8 cellular contexts compared by ENCODE assay signal in the genomic region with DNA sequence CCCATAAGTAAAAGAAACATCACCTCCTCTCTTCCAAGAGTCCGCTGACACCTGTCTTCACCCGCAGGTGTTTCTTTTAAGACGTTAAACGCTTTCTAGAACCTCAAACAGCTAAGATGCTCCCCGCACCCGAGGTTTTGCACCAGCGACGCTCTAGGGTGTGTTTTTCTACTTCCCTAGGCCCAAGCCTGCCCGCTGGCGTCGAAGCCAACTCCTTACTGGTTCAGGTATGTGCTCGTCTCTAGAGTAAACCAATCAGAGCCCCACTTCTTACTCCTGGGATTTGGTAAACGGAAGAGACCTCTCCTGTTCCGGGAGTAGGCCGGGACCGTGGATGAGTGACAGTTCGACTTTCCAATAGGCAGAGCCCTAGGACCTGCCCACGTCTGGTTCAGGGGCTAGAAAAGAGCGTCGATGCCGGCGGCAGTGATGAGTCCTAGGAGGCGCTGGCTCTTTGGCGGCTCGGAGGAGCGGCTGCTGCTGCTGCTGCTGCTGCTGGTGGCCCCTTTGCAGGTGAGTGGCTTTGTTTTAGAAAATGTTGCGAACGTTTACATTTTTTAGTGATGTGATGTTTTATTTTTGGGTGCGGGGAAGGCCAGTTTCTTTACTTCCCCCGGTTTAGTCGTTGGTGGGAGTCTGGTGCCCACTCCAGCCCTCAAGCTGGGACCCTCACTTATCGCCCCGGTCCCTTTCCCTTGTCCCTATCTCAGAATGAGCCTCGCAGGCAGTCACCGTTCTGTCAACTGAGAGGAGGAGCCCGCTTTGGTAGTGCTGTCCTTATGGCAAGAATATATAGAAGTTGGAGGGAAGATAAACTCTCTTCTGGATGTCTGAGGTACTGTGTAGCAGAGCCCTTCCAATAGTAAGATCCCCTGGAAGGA. TPM values are rescaled to one million over a fixed set of nuclear protein-coding genes. Genes with fewer than 3 reads are reported as not detected.
DNase-seq lines count a peak whose midpoint lies in the region; ATAC-seq and TF ChIP-seq lines count a peak whose summit lies in the region.

TSS of gene BPGM (plus strand) at position 429 of the 881 bp plus-strand sequence. CDS start 14,655 bp downstream, outside the sequence.

- 2% methylated on average over 11 of the region's 36 CpGs; no CpG with 5 or more reads in 1 of the 2 experiments for WGBS in IMR-90 (ENCODE audit: extremely low coverage in 2 of 2, insufficient read length in 1 of 2), 2 experiments

- H2BK15ac ChIP-seq in IMR-90 (ENCODE audit: low read depth, low read length): peak within 1 kb of the TSS; percentile 53; the same call in 2 of the 3 replicates

- H3K4me1 ChIP-seq in IMR-90 (ENCODE audit: control insufficient read depth, insufficient read depth, low read length) (peaks cover 7% of the 10 kb centered on the region), OCI-LY7 (ENCODE audit: insufficient read depth, low read length, poor library complexity, severe bottlenecking) (peaks cover 39% of the 10 kb centered on the region), mucosa of descending colon (ENCODE audit: low read depth) (peaks cover 13% of the 10 kb centered on the region)

- in situ Hi-C loops in IMR-90 (cut with MboI; ENCODE audit: low sequenced_read_pairs): no loop called here

- H2BK20ac ChIP-seq in IMR-90 (ENCODE audit: low read depth, low read length): peak within 1 kb of the TSS; percentile 29; the same call in 1 of the 2 replicates

- peak within 1 kb of the TSS; percentile 91 for H3K14ac ChIP-seq in IMR-90 (replicated peaks; ENCODE audit: low read depth, low read length)

- TF ChIP-seq CTCF in IMR-90 (conservative IDR thresholded peaks at IDR 0.05; ENCODE audit: low read depth, low read length) (no peak; the same call in 1 of the 2 replicates), OCI-LY7 (conservative IDR thresholded peaks at IDR 0.05; ENCODE audit: low read length) (peak; percentile 63), mucosa of descending colon (IDR thresholded peaks at IDR 0.05) (peak; percentile 26)

- H2BK5ac ChIP-seq in IMR-90 (ENCODE audit: low read depth, low read length, poor library complexity, severe bottlenecking): peak within 1 kb of the TSS; percentile 79

- TF ChIP-seq RAD21 in IMR-90 (IDR thresholded peaks at IDR 0.05; ENCODE audit: low read length): peak; percentile 37

- BruUV-seq in IMR-90 (replicated peaks; lab: Mats Ljungman, UMichigan) (TSS peak; percentile 72), OCI-LY7 (replicated peaks; lab: Mats Ljungman, UMichigan) (no TSS peak)

- H3K4me3 ChIP-seq in IMR-90 (ENCODE audit: insufficient read depth, low read depth, low read length): peak within 1 kb of the TSS; percentile 75
- peak within 1 kb of the TSS; percentile 90 for H3K4me3 ChIP-seq in OCI-LY7 (ENCODE audit: low read depth, low read length, poor library complexity, severe bottlenecking)
- peak within 1 kb of the TSS; percentile 45 for H3K4me3 ChIP-seq in mucosa of descending colon

- no peaks in the 10 kb centered on the region for H3K9me2 ChIP-seq in OCI-LY7 (ENCODE audit: insufficient read depth, low read length)

- peak; percentile 100 for TF ChIP-seq POLR2A in IMR-90 (IDR thresholded peaks at IDR 0.05; ENCODE audit: low read depth, low read length)

- dilution Hi-C loops in IMR-90 (cut with HindIII; ENCODE audit: low sequenced_read_pairs, unreplicated experiment): no loop called here

- H4K8ac ChIP-seq in IMR-90 (ENCODE audit: low read depth in 2 of 2, low read length in 2 of 2): peak within 1 kb of the TSS; percentile 56 to 95

- peak within 1 kb of the TSS; percentile 92 for H3K23ac ChIP-seq in IMR-90 (ENCODE audit: low read depth, low read length)

- H3K9me3 ChIP-seq in IMR-90 (ENCODE audit: control insufficient read depth, insufficient read depth, low read length): no peaks in the 10 kb centered on the region
- no peaks in the 10 kb centered on the region for H3K9me3 ChIP-seq in OCI-LY7 (ENCODE audit: low read length)
- H3K9me3 ChIP-seq in mucosa of descending colon: no peaks in the 10 kb centered on the region

- H3K36me3 ChIP-seq in IMR-90 (ENCODE audit: control insufficient read depth, insufficient read depth, low read length) (no peaks in the 10 kb centered on the region), OCI-LY7 (ENCODE audit: insufficient read depth, low read length) (0 out of 2 replicates have a peak, but pooled peaks cover 6% of the 10 kb centered on the region), mucosa of descending colon (ENCODE audit: low read depth) (no peaks in the 10 kb centered on the region)

- H3K27me3 ChIP-seq in IMR-90 (ENCODE audit: control insufficient read depth, insufficient read depth, low read length): no peaks in the 10 kb centered on the region

- H2AK9ac ChIP-seq in IMR-90 (replicated peaks; ENCODE audit: low read depth, low read length, poor library complexity): peak within 1 kb of the TSS; percentile 84

- H2BK120ac ChIP-seq in IMR-90 (ENCODE audit: low read depth, low read length): peak within 1 kb of the TSS; percentile 62

- H4K20me1 ChIP-seq in IMR-90 (ENCODE audit: insufficient read depth, low read length) (no peaks in the 10 kb centered on the region), OCI-LY7 (ENCODE audit: insufficient read depth, low read length) (no peaks in the 10 kb centered on the region)

- ATAC-seq in GM21528 (IDR thresholded peaks at IDR 0.05; ENCODE audit: low FRiP score, unreplicated experiment) (peak; percentile 99), IMR-90 (ENCODE audit: low read depth) (peak; percentile 99), mucosa of descending colon (peak; percentile 99)

- H3K56ac ChIP-seq in IMR-90 (ENCODE audit: extremely low read depth, insufficient read depth, low read length): peak within 1 kb of the TSS; percentile 87

- H2AFZ ChIP-seq in IMR-90 (replicated peaks; ENCODE audit: low read length, poor library complexity): peak within 1 kb of the TSS; percentile 91
- peak within 1 kb of the TSS; percentile 93 for H2AFZ ChIP-seq in OCI-LY7 (ENCODE audit: low read length)

- intact Hi-C loops in IMR-90 (cut with micrococcal nuclease): loop anchor here (5.0 kb wide), 1 partner anchor 131 kb away; the partner anchor contains the start of gene CALD1
- intact Hi-C loops in OCI-LY7 (cut with micrococcal nuclease; ENCODE audit: unreplicated experiment): loop anchor here (2.0 to 10.0 kb wide), 6 partner anchors 121 to 1708 kb away; partner anchors contain the start of genes AGBL3, AKR1B1, CYREN and NUP205
- intact Hi-C loops in mucosa of descending colon (cut with DNase I, micrococcal nuclease): no loop called here

- H3K27ac ChIP-seq in IMR-90 (ENCODE audit: insufficient read depth, low read length) (peak within 1 kb of the TSS; percentile 81), OCI-LY7 (ENCODE audit: low read depth, low read length, poor library complexity, severe bottlenecking) (peak within 1 kb of the TSS; percentile 76), epithelial cell of prostate (peak within 1 kb of the TSS; percentile 79)

- DNase-seq in DMS153 (lab: John Stamatoyannopoulos, UW): peak; percentile 99
- peak; percentile 100 for DNase-seq in IMR-90
- DNase-seq in OCI-LY7 (ENCODE audit: low spot score): peak; percentile 99
- DNase-seq in activated T-cell treated with anti-CD3 and anti-CD28 coated beads for 24 hours (ENCODE audit: low read depth): peak; percentile 95
- DNase-seq in epithelial cell of prostate (ENCODE audit: low read depth, low spot score): peak; percentile 100
- DNase-seq in mucosa of descending colon: peak; percentile 96 to 98 (median 96)
- peak; percentile 90 for DNase-seq in stimulated activated CD8-positive, alpha-beta memory T cell treated with anti-CD3 and anti-CD28 coated beads, Interleukin-4, amount 100 ng/mL, for 24 hours (ENCODE audit: low read depth)

- peak within 1 kb of the TSS; percentile 83 for H3K4ac ChIP-seq in IMR-90 (ENCODE audit: low read depth, low read length)

- H3K9me1 ChIP-seq in IMR-90 (ENCODE audit: insufficient read depth, low read length): peaks cover 11% of the 10 kb centered on the region

- H3K18ac ChIP-seq in IMR-90 (ENCODE audit: low read depth, low read length): peak within 1 kb of the TSS; percentile 56

- POLR2A ChIA-PET in IMR-90 (lab: Charles Lee; ENCODE audit: unreplicated experiment) (interaction anchor here (0.5 to 1.4 kb wide), 4 partner anchors 11 to 209 kb away, joined by 3 to 4 read pairs (median 3); no protein-coding TSS in a partner anchor), OCI-LY7 (lab: Charles Lee) (interaction anchor here (0.6 to 6.9 kb wide), 20 partner anchors 11 to 713 kb away, joined by 3 to 81 read pairs (median 3); partner anchors contain the start of genes AGBL3 and AKR1B1)

- peak within 1 kb of the TSS; percentile 44; the same call in 1 of the 2 replicates for H2AK5ac ChIP-seq in IMR-90 (ENCODE audit: low read depth, low read length)

- CTCF ChIA-PET in IMR-90 (lab: Yijun Ruan, JAX): interaction anchor here (1.7 kb wide), 1 partner anchor 14 kb away, joined by 9 read pairs; no protein-coding TSS in a partner anchor
- CTCF ChIA-PET in OCI-LY7 (lab: Charles Lee; ENCODE audit: unreplicated experiment): interaction anchor here (0.6 to 2.0 kb wide), 3 partner anchors 11 to 346 kb away, joined by 3 to 7 read pairs (median 7); no protein-coding TSS in a partner anchor

- H3K79me2 ChIP-seq in OCI-LY7 (ENCODE audit: insufficient read depth, low read depth, low read length): peaks cover 38% of the 10 kb centered on the region; the same call in 1 of the 2 replicates

- H4K5ac ChIP-seq in IMR-90 (ENCODE audit: low read depth, low read length): peak within 1 kb of the TSS; percentile 81

- peak within 1 kb of the TSS; percentile 65 for H4K91ac ChIP-seq in IMR-90 (ENCODE audit: insufficient read depth, low read depth, low read length)

- H3K9ac ChIP-seq in IMR-90 (ENCODE audit: low read depth, low read length): peak within 1 kb of the TSS; percentile 85

- peak within 1 kb of the TSS; percentile 98 for H3K4me2 ChIP-seq in IMR-90 (ENCODE audit: low read depth, low read length)
- peak within 1 kb of the TSS; percentile 94 for H3K4me2 ChIP-seq in OCI-LY7 (ENCODE audit: low read length)

- peaks cover 12 to 48% of the 10 kb centered on the region in 2 experiments for H3K79me1 ChIP-seq in IMR-90 (ENCODE audit: low read depth in 1 of 2, low read length in 2 of 2)

TF ChIP-seq in IMR-90, 13 proteins besides CTCF, POLR2A, EP300 and RAD21 (continues in another document):
- TF ChIP-seq MXI1 (IDR thresholded peaks at IDR 0.05; ENCODE audit: borderline replicate concordance, low read depth, low read length) (0 out of 2 replicates have a peak, but pooled peaks have one; percentile 38), MAFK (IDR thresholded peaks at IDR 0.05; ENCODE audit: low read depth, low read length) (no peak)

RNA-seq across cellular contexts. Expression of gene BPGM, which starts in this region (rescaled TPM):
- total RNA-seq in IMR-90 (2012; rRNA removed): 18.8 and 32.8 TPM in 2 replicates
- 16.8 and 20.0 TPM in 2 replicates for polyA plus RNA-seq in IMR-90 (2012; rRNA removed)
- 5.1 and 9.8 TPM in 2 replicates for polyA plus RNA-seq in IMR-90 (2012; cell fraction: cytosol; rRNA removed)
- 1.6 and 14.7 TPM in 2 replicates for polyA plus RNA-seq in IMR-90 (2012; cell fraction: nucleus; rRNA removed; ENCODE audit: low replicate concordance)
- 18.7 and 23.5 TPM in 2 replicates for total RNA-seq in OCI-LY7 (2014; rRNA removed; shearing (Covaris generic))
- 16.6 and 20.6 TPM in 2 replicates for total RNA-seq in OCI-LY7 (2022)
- total RNA-seq in mucosa of descending colon: 10 to 100 TPM in 1 of 3 donors, 1 to 10 TPM in 2; 9.4 to 17.3 (median 9.4) TPM

Comparison
In these comparisons a context has a peak if more than half of its experiments do, and no peak if none do; other contexts are left out.
1. Peak in every context shown above with its lines: DNase-seq, ATAC-seq, H3K4me3 ChIP-seq and H3K27ac ChIP-seq.
2. intact Hi-C loops: an anchor here in IMR-90 (5.0 kb wide) and OCI-LY7 (2.0 to 10.0 kb wide); none called in mucosa of descending colon.